Comparison of ENCODE assay signal across 8 cellular contexts in the genomic region with DNA sequence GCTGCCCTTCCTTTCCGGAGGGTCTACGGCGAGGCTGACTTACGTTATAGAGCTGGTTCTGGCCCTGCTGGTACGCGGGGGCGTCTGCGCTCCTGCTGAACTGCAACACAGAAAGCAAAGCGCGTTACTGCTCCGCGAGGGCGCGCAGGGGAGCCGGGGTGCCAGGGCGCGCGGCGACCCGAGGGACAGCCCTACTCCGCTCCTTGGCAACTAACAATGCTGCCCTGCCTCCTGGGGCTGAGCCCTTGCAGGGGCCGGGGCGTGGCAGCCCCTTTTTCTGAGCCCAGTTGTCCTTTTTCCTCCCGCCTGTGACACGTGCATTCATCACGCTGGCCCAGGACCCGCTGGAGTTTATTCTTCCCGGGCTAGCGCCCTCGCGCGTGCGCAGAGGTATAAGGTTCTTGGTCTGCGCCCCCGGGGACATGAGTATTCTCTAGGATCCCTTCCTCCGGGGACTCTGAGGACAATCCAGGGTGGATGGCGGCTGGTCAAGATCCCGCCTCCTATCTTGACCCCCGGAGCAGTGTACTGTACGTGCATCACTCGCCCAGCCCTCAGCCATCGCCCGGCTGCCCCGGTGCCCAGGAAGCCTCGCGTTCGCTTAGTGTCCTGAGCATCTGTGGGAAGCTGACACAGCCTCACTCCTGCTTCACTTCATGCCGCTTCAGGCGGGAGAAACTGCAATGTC.
A peak's percentile ranks its signal among the peaks of the same experiment; 100 is the strongest.
DNase-seq lines count a peak whose midpoint lies in the region; ATAC-seq and TF ChIP-seq lines count a peak whose summit lies in the region.

No MANE protein-coding gene starts in this region.

- ATAC-seq in GM21723 (IDR thresholded peaks at IDR 0.05; ENCODE audit: unreplicated experiment), result no peak
- no peak for ATAC-seq in GM21786 (IDR thresholded peaks at IDR 0.05; ENCODE audit: unreplicated experiment)

- H3K27me3 ChIP-seq in adrenal gland (no peaks in the 10 kb centered on the region), prostate gland (replicated peaks; ENCODE audit: insufficient read depth) (peaks cover 2% of the 10 kb centered on the region)

- TF ChIP-seq CTCF in 22Rv1 (IDR thresholded peaks at IDR 0.05), result peak; percentile 34
- TF ChIP-seq CTCF in adrenal gland (IDR thresholded peaks at IDR 0.05), result peak in 2 of 6 experiments; percentile 13 to 28
- TF ChIP-seq CTCF in prostate gland (IDR thresholded peaks at IDR 0.05), result peak in 2 of 4 experiments; percentile 12 to 14

- in situ Hi-C loops in G401 (cut with HindIII; ENCODE audit: low sequenced_read_pairs), result no loop called here

- H3K9me3 ChIP-seq in adrenal gland (replicated peaks in 1 of 3) (no peaks in the 10 kb centered on the region), prostate gland (no peaks in the 10 kb centered on the region)

- H3K27ac ChIP-seq in 22Rv1 (no peak overlapping the region), adrenal gland (no peak overlapping the region), prostate gland (no peak overlapping the region)

- DNase-seq in G401 (ENCODE audit: low spot score) (peak; percentile 66), NCI-H1105 treated with DMSO at 0.1 percent for 48 hours (lab: John Stamatoyannopoulos, UW) (peak; percentile 67), adrenal gland (peak; percentile 33 to 68 (median 48)), hepatic stellate cell (ENCODE audit: low spot score) (peak; percentile 72), prostate gland (ENCODE audit: low spot score) (no peak)

- intact Hi-C loops in adrenal gland (cut with DNase I), result no loop called here
- intact Hi-C loops in prostate gland (cut with DNase I), result no loop called here

- 8 to 14% (median 10%) methylated on average over 12 to 49 of the region's 49 CpGs for WGBS in adrenal gland, 4 donors
- 8% methylated on average over 47 of the region's 49 CpGs for WGBS in prostate gland

- H3K4me1 ChIP-seq in adrenal gland (replicated peaks in 1 of 2) (peaks cover 8 to 11% of the 10 kb centered on the region in 2 donors), prostate gland (replicated peaks) (no peaks in the 10 kb centered on the region)

- TF ChIP-seq POLR2A in adrenal gland (IDR thresholded peaks at IDR 0.05), result no peak
- TF ChIP-seq POLR2A in prostate gland (IDR thresholded peaks at IDR 0.05), result no peak

- H3K4me3 ChIP-seq in adrenal gland, result peak overlapping the region in 2 of 4 donors; percentile 35 to 54
- peak overlapping the region; percentile 12 to 22 for H3K4me3 ChIP-seq in prostate gland

- H3K36me3 ChIP-seq in adrenal gland (replicated peaks in 1 of 2), result no peaks in the 10 kb centered on the region
- H3K36me3 ChIP-seq in prostate gland, result no peaks in the 10 kb centered on the region
